In genomic region chr11:3795131-3796092, GRCh38 we compare ENCODE assay signal across 8 cellular contexts. TPM values are rescaled to one million over a fixed set of nuclear protein-coding genes. Genes with fewer than 3 reads are reported as not detected.
A peak's percentile ranks its signal among the peaks of the same experiment; 100 is the strongest.
DNase-seq lines count a peak whose midpoint lies in the region; ATAC-seq, FAIRE-seq and TF ChIP-seq lines count a peak whose summit lies in the region.

No MANE protein-coding gene starts in this region.

- no peaks in the 10 kb centered on the region for H3K27me3 Mint-ChIP-seq in activated CD4-positive, alpha-beta T cell treated with anti-CD3 and anti-CD28 coated beads, Interleukin-2, amount 10 ng/mL, durations not matched to agents 24 days and 14 days
- H3K27me3 Mint-ChIP-seq in activated naive CD8-positive, alpha-beta T cell, result no peaks in the 10 kb centered on the region

- TF ChIP-seq CTCF in kidney (IDR thresholded peaks at IDR 0.05; ENCODE audit: borderline replicate concordance, extremely low read depth, insufficient read depth) (no peak), stomach (IDR thresholded peaks at IDR 0.05) (no peak)

- TF ChIP-seq EP300 in stomach (IDR thresholded peaks at IDR 0.05), result no peak

- FAIRE-seq in kidney (lab: Jason Lieb, UNC), result no peak

- H3K4me1 Mint-ChIP-seq in activated CD4-positive, alpha-beta T cell treated with anti-CD3 and anti-CD28 coated beads, Interleukin-2, amount 10 ng/mL, durations not matched to agents 24 days and 14 days, result peaks cover 38% of the 10 kb centered on the region
- peaks cover 47% of the 10 kb centered on the region for H3K4me1 Mint-ChIP-seq in activated naive CD8-positive, alpha-beta T cell (ENCODE audit: low read depth)

- no peaks in the 10 kb centered on the region for H3K27me3 ChIP-seq in stomach

- peak overlapping the region; percentile 96 to 98 for H3K9ac ChIP-seq in kidney (ENCODE audit: low read length in 2 of 2)

- no peak for TF ChIP-seq POLR2A in stomach (IDR thresholded peaks at IDR 0.05)

- 77 to 84% (median 78%) methylated on average over 8 of the region's 8 CpGs for WGBS in stomach, 5 donors

- H3K9me3 Mint-ChIP-seq in activated CD4-positive, alpha-beta T cell treated with anti-CD3 and anti-CD28 coated beads, Interleukin-2, amount 10 ng/mL, durations not matched to agents 24 days and 14 days, result no peaks in the 10 kb centered on the region
- no peaks in the 10 kb centered on the region for H3K9me3 Mint-ChIP-seq in activated naive CD8-positive, alpha-beta T cell (ENCODE audit: low read depth)

- intact Hi-C loops in activated CD4-positive, alpha-beta T cell treated with anti-CD3 and anti-CD28 coated beads, Interleukin-2, amount 10 ng/mL, durations not matched to agents 24 days and 14 days (cut with micrococcal nuclease), result loop anchor here (5.0 kb wide), 1 partner anchor 1393 kb away; the partner anchor contains the start of gene TSSC4
- intact Hi-C loops in kidney (cut with DNase I) (no loop called here), stomach (cut with DNase I; ENCODE audit: low total_unique reads) (no loop called here)

- H3K27ac ChIP-seq in kidney (ENCODE audit: low read depth in 2 of 2, low read length in 2 of 2), result no peak overlapping the region
- peak overlapping the region in 3 of 5 donors; percentile 96 to 98 (median 97) for H3K27ac ChIP-seq in stomach
- no peak overlapping the region for H3K27ac ChIP-seq in substantia nigra (ENCODE audit: low read depth, low read length, poor library complexity, severe bottlenecking)

- H3K4me3 ChIP-seq in kidney (ENCODE audit: low read length in 2 of 2) (peak overlapping the region; percentile 98 to 100), stomach (peak overlapping the region; percentile 76 to 85 (median 82))

- peak overlapping the region; percentile 99 for H3K27ac Mint-ChIP-seq in activated CD4-positive, alpha-beta T cell treated with anti-CD3 and anti-CD28 coated beads, Interleukin-2, amount 10 ng/mL, durations not matched to agents 24 days and 14 days
- peak overlapping the region; percentile 83 for H3K27ac Mint-ChIP-seq in activated naive CD8-positive, alpha-beta T cell

- peak overlapping the region; percentile 99 for H3K4me3 Mint-ChIP-seq in activated CD4-positive, alpha-beta T cell treated with anti-CD3 and anti-CD28 coated beads, Interleukin-2, amount 10 ng/mL, durations not matched to agents 24 days and 14 days
- peak overlapping the region; percentile 98 for H3K4me3 Mint-ChIP-seq in activated naive CD8-positive, alpha-beta T cell

- DNase-seq in activated CD4-positive, alpha-beta T cell treated with anti-CD3 and anti-CD28 coated beads, Interleukin-2, amount 10 ng/mL, durations not matched to agents 24 days and 14 days, result no peak
- no peak for DNase-seq in activated CD4-positive, alpha-beta T cell treated with anti-CD3 and anti-CD28 coated beads for 4 hours
- DNase-seq in kidney, result no peak
- no peak for DNase-seq in stomach
- no peak for DNase-seq in substantia nigra (lab: John Stamatoyannopoulos, UW)
- no peak for DNase-seq in NCI-H82 treated with DMSO at 0.1 percent for 48 hours (lab: John Stamatoyannopoulos, UW; ENCODE audit: unreplicated experiment)

- H3K36me3 ChIP-seq in kidney (ENCODE audit: control insufficient read depth in 1 of 2, insufficient read depth in 2 of 2, low read length in 2 of 2) (peaks cover 0 to 4% of the 10 kb centered on the region in 2 donors), stomach (peaks cover 16 to 41% (median 36%) of the 10 kb centered on the region in 4 donors)

- ATAC-seq in GM18858 (IDR thresholded peaks at IDR 0.05; ENCODE audit: unreplicated experiment), result no peak

- peaks cover 4 to 8% of the 10 kb centered on the region in 2 donors for H3K4me1 ChIP-seq in kidney (ENCODE audit: control insufficient read depth in 1 of 2, insufficient read depth in 1 of 2, low read depth in 1 of 2, low read length in 2 of 2)
- H3K4me1 ChIP-seq in stomach, result peaks cover 15 to 52% (median 35%) of the 10 kb centered on the region in 4 donors

- no peaks in the 10 kb centered on the region for H3K9me3 ChIP-seq in kidney (ENCODE audit: control insufficient read depth in 1 of 2, low read length in 2 of 2)
- no peaks in the 10 kb centered on the region for H3K9me3 ChIP-seq in stomach

- peaks cover 54% of the 10 kb centered on the region for H3K36me3 Mint-ChIP-seq in activated CD4-positive, alpha-beta T cell treated with anti-CD3 and anti-CD28 coated beads, Interleukin-2, amount 10 ng/mL, durations not matched to agents 24 days and 14 days (ENCODE audit: low read depth)
- peaks cover 4% of the 10 kb centered on the region for H3K36me3 Mint-ChIP-seq in activated naive CD8-positive, alpha-beta T cell

RNA-seq across cellular contexts. Expression of gene NUP98, which starts 1.9 kb away (rescaled TPM):
- total RNA-seq in activated CD4-positive, alpha-beta T cell treated with anti-CD3 and anti-CD28 coated beads, Interleukin-2, amount 10 ng/mL, durations not matched to agents 24 days and 14 days, result 122 and 129 TPM in 2 replicates
- 67.6 TPM for total RNA-seq in kidney
- polyA plus RNA-seq in kidney (ENCODE audit: insufficient read depth, low read depth, low replicate concordance), result 23.8 TPM
- total RNA-seq in stomach, result 100 to 1,000 TPM in 1 of 5 donors, 10 to 100 TPM in 4; 43.3 to 132 (median 74.3) TPM
- 10 to 100 TPM; 16.2 to 17.6 (median 16.6) TPM for polyA plus RNA-seq in stomach

RNA-seq across cellular contexts. Expression of gene PGAP2, which starts 12.9 kb away (rescaled TPM):
- 30.0 and 32.5 TPM in 2 replicates for total RNA-seq in activated CD4-positive, alpha-beta T cell treated with anti-CD3 and anti-CD28 coated beads, Interleukin-2, amount 10 ng/mL, durations not matched to agents 24 days and 14 days
- total RNA-seq in kidney (19.5 TPM), stomach (10 to 100 TPM in 4 of 5 donors, 1 to 10 TPM in 1; 4.7 to 18.3 (median 13.6) TPM)
- polyA plus RNA-seq in kidney (ENCODE audit: insufficient read depth, low read depth, low replicate concordance) (17.5 TPM), stomach (10 to 100 TPM in 2 of 3 donors, 1 to 10 TPM in 1; 8.7 to 23.8 (median 11.8) TPM)

RNA-seq across cellular contexts. Expression of gene RHOG, which starts 45.3 kb away (rescaled TPM):
- total RNA-seq in activated CD4-positive, alpha-beta T cell treated with anti-CD3 and anti-CD28 coated beads, Interleukin-2, amount 10 ng/mL, durations not matched to agents 24 days and 14 days, result 174 and 176 TPM in 2 replicates
- 56.0 TPM for total RNA-seq in kidney
- 43.1 TPM for polyA plus RNA-seq in kidney (ENCODE audit: insufficient read depth, low read depth, low replicate concordance)
- 100 to 1,000 TPM in 1 of 5 donors, 10 to 100 TPM in 3, 1 to 10 TPM in 1; 5.9 to 101 (median 26.7) TPM for total RNA-seq in stomach
- polyA plus RNA-seq in stomach, result 10 to 100 TPM; 39.8 to 55.5 (median 50.9) TPM

Comparison
In these comparisons a context has a peak if more than half of its experiments do, and no peak if none do; other contexts are left out.
1. H3K27ac ChIP-seq: peak in stomach (3 of 5); none in kidney (0 of 2) and substantia nigra (single experiment).